Comparison of ENCODE assay signal across 5 cellular contexts in genomic region chr20:51765381-51765780, GRCh38. TPM values are rescaled to one million over a fixed set of nuclear protein-coding genes. Genes with fewer than 3 reads are reported as not detected.
"Had no signal": no experiment of that assay in that cellular context is flagged by ENCODE, and none has a peak within 500 bp of the region (broad histone marks: within the 10 kb centered on the region; RNA-seq: fewer than 3 reads in every experiment).

No MANE protein-coding gene starts in this region.

RNA-seq across cellular contexts. Expression of gene ATP9A, which starts 2.8 kb away (rescaled TPM):
- polyA plus RNA-seq: naive thymus-derived CD8-positive, alpha-beta T cell had no signal

RNA-seq across cellular contexts. Expression of gene SALL4, which starts 36.9 kb away (rescaled TPM):
- total RNA-seq: left ventricle myocardium superior; naive thymus-derived CD8-positive, alpha-beta T cell; psoas muscle; thoracic aorta; vagina had no signal
- polyA plus RNA-seq: psoas muscle had no signal
